9 cellular contexts compared by ENCODE assay signal in genomic region chr16:46748775-46749705, GRCh38. TPM values are rescaled to one million over a fixed set of nuclear protein-coding genes. Genes with fewer than 3 reads are reported as not detected.
DNase-seq lines count a peak whose midpoint lies in the region; ATAC-seq and TF ChIP-seq lines count a peak whose summit lies in the region.
"Had no signal": no experiment of that assay in that cellular context is flagged by ENCODE, and none has a peak within 500 bp of the region (broad histone marks: within the 10 kb centered on the region; RNA-seq: fewer than 3 reads in every experiment).

No MANE protein-coding gene starts in this region.

- H3K27me3 Mint-ChIP-seq in Caco-2 (ENCODE audit: insufficient read depth, unreplicated experiment) (no peaks in the 10 kb centered on the region), HFFc6 (ENCODE audit: insufficient read depth) (peaks cover 8% of the 10 kb centered on the region; the same call in 1 of the 2 replicates)
- H3K27me3 Mint-ChIP-seq in activated T-cell treated with anti-CD3 and anti-CD28 coated beads, Interleukin-2, amount 50 U/mL, for 24 hours, result no peaks in the 10 kb centered on the region

- H3K9me3 ChIP-seq in Caco-2 (no peaks in the 10 kb centered on the region), left ventricle myocardium inferior (replicated peaks) (no peaks in the 10 kb centered on the region), breast epithelium (no peaks in the 10 kb centered on the region)

- H3K27ac ChIP-seq in left ventricle myocardium inferior (replicated peaks) (peak overlapping the region; percentile 96), breast epithelium (no peak overlapping the region)
- H3K27ac ChIP-seq: C4-2B had no signal

- H3K4me1 Mint-ChIP-seq in Caco-2 (ENCODE audit: low read depth, unreplicated experiment), result peaks cover 18% of the 10 kb centered on the region
- peaks cover 2% of the 10 kb centered on the region for H3K4me1 Mint-ChIP-seq in activated T-cell treated with anti-CD3 and anti-CD28 coated beads, Interleukin-2, amount 50 U/mL, for 24 hours (ENCODE audit: low read depth)
- peaks cover 20% of the 10 kb centered on the region for H3K4me1 Mint-ChIP-seq in HFFc6 (ENCODE audit: low read depth)

- TF ChIP-seq CTCF in Caco-2 (IDR thresholded peaks at IDR 0.05; ENCODE audit: insufficient read depth in 1 of 2, low read depth in 1 of 2, low read length in 1 of 2, severe bottlenecking in 1 of 2, unreplicated experiment in 1 of 2), result no peak
- no peak for TF ChIP-seq CTCF in left ventricle myocardium inferior (IDR thresholded peaks at IDR 0.05; ENCODE audit: borderline replicate concordance)
- TF ChIP-seq CTCF in breast epithelium (IDR thresholded peaks at IDR 0.05), result no peak
- TF ChIP-seq CTCF in HFFc6 (IDR thresholded peaks at IDR 0.05), result no peak

- H3K27ac Mint-ChIP-seq in Caco-2 (ENCODE audit: unreplicated experiment), result peak overlapping the region; percentile 98
- H3K27ac Mint-ChIP-seq in activated T-cell treated with anti-CD3 and anti-CD28 coated beads, Interleukin-2, amount 50 U/mL, for 24 hours, result no peak overlapping the region
- H3K27ac Mint-ChIP-seq in HFFc6, result no peak overlapping the region

- ATAC-seq in GM21737 (IDR thresholded peaks at IDR 0.05; ENCODE audit: unreplicated experiment), result peak; percentile 85

- H3K4me3 ChIP-seq in Caco-2 (ENCODE audit: low read depth, low read length) (no peak overlapping the region), left ventricle myocardium inferior (peak overlapping the region; percentile 72), breast epithelium (no peak overlapping the region)

- no peaks in the 10 kb centered on the region for H3K9me3 Mint-ChIP-seq in Caco-2 (ENCODE audit: unreplicated experiment)
- H3K9me3 Mint-ChIP-seq in activated T-cell treated with anti-CD3 and anti-CD28 coated beads, Interleukin-2, amount 50 U/mL, for 24 hours, result no peaks in the 10 kb centered on the region
- H3K9me3 Mint-ChIP-seq in HFFc6, result no peaks in the 10 kb centered on the region

- intact Hi-C loops in Caco-2 (cut with micrococcal nuclease; ENCODE audit: unreplicated experiment) (loop anchor here (1.0 to 5.0 kb wide), 4 partner anchors 36 to 60 kb away; partner anchors contain the start of genes ORC6 and VPS35), left ventricle myocardium inferior (cut with micrococcal nuclease) (no loop called here), breast epithelium (cut with DNase I; ENCODE audit: low total_unique reads) (no loop called here)

- BruUV-seq in Caco-2 (replicated peaks; lab: Mats Ljungman, UMichigan), result no TSS peak

- DNase-seq in Caco-2 (no peak), NCI-H1436 treated with DMSO at 0.1 percent for 48 hours (lab: John Stamatoyannopoulos, UW) (peak; percentile 44), left ventricle myocardium inferior (peak; percentile 82), breast epithelium (ENCODE audit: low spot score in 2 of 2) (no peak), DMS153 treated with DMSO at 0.1 percent for 48 hours (lab: John Stamatoyannopoulos, UW; ENCODE audit: unreplicated experiment) (no peak), HFFc6 (no peak)
- DNase-seq in activated T-cell treated with anti-CD3 and anti-CD28 coated beads, Interleukin-2, amount 50 U/mL, for 24 hours, result no peak

- H3K4me1 ChIP-seq in Caco-2, result peaks cover 29% of the 10 kb centered on the region
- H3K4me1 ChIP-seq in left ventricle myocardium inferior, result peaks cover 53% of the 10 kb centered on the region
- H3K4me1 ChIP-seq in breast epithelium, result no peaks in the 10 kb centered on the region

- H3K4me3 Mint-ChIP-seq in Caco-2 (ENCODE audit: unreplicated experiment) (peak overlapping the region; percentile 53), HFFc6 (no peak overlapping the region)
- H3K4me3 Mint-ChIP-seq in activated T-cell treated with anti-CD3 and anti-CD28 coated beads, Interleukin-2, amount 50 U/mL, for 24 hours, result no peak overlapping the region

- TF ChIP-seq POLR2A in breast epithelium (IDR thresholded peaks at IDR 0.05), result no peak

- H3K36me3 Mint-ChIP-seq in Caco-2 (ENCODE audit: insufficient read depth, unreplicated experiment) (no peaks in the 10 kb centered on the region), HFFc6 (ENCODE audit: low read depth) (no peaks in the 10 kb centered on the region)
- H3K36me3 Mint-ChIP-seq in activated T-cell treated with anti-CD3 and anti-CD28 coated beads, Interleukin-2, amount 50 U/mL, for 24 hours (ENCODE audit: low read depth), result no peaks in the 10 kb centered on the region

- H3K36me3 ChIP-seq in Caco-2 (ENCODE audit: control insufficient read depth, insufficient read depth, low read length), result no peaks in the 10 kb centered on the region
- no peaks in the 10 kb centered on the region for H3K36me3 ChIP-seq in left ventricle myocardium inferior
- no peaks in the 10 kb centered on the region for H3K36me3 ChIP-seq in breast epithelium

- POLR2A ChIA-PET in Caco-2 (lab: Charles Lee), result interaction anchor here (0.5 kb wide), 1 partner anchor 21 kb away, joined by 4 read pairs; no protein-coding TSS in a partner anchor

- H3K27me3 ChIP-seq in Caco-2 (replicated peaks; ENCODE audit: control insufficient read depth, insufficient read depth, low read length), result no peaks in the 10 kb centered on the region
- H3K27me3 ChIP-seq in left ventricle myocardium inferior (ENCODE audit: low read depth), result peaks cover 3% of the 10 kb centered on the region
- H3K27me3 ChIP-seq in breast epithelium, result no peaks in the 10 kb centered on the region

- CTCF ChIA-PET in Caco-2 (lab: Charles Lee), result interaction anchor here (0.6 kb wide), 1 partner anchor 156 kb away, joined by 4 read pairs; no protein-coding TSS in a partner anchor

RNA-seq across cellular contexts. Expression of gene MYLK3, which starts 0.9 kb away (rescaled TPM):
- total RNA-seq in Caco-2 (2022) (1.2 and 1.8 TPM in 2 replicates), left ventricle myocardium inferior (256 TPM), breast epithelium (under 1 TPM in 2 of 3 donors, not detected in 1; 0.48 to 0.59 TPM)
- total RNA-seq in HFFc6 (2021; fragmentation: NEBNext Ultra II Directional; extraction: Animal tissue kit (Norgen Biotek cat#: 25700)), result under 1 TPM in 5 of 6 experiments, not detected in 1; 0.02 to 0.35 (median 0.19) TPM

RNA-seq across cellular contexts. Expression of gene ORC6, which starts 59.6 kb away (rescaled TPM):
- total RNA-seq in Caco-2 (2022), result 55.2 and 56.3 TPM in 2 replicates
- 1.4 TPM for total RNA-seq in left ventricle myocardium inferior
- total RNA-seq in breast epithelium, result 1 to 10 TPM in 1 of 3 donors, under 1 TPM in 2; 0.66 to 1.3 (median 0.80) TPM
- 10 to 100 TPM; 10.1 to 22.7 (median 14.8) TPM for total RNA-seq in HFFc6 (2021; fragmentation: NEBNext Ultra II Directional; extraction: Animal tissue kit (Norgen Biotek cat#: 25700))

Comparison
In these comparisons a context has a peak if more than half of its experiments do, and no peak if none do; other contexts are left out.
1. DNase-seq: peak in NCI-H1436 treated with DMSO at 0.1 percent for 48 hours (single experiment) and left ventricle myocardium inferior (single experiment); none in Caco-2 (0 of 2), breast epithelium (0 of 2), DMS153 treated with DMSO at 0.1 percent for 48 hours (single experiment), activated T-cell treated with anti-CD3 and anti-CD28 coated beads, Interleukin-2, amount 50 U/mL, for 24 hours (single experiment) and HFFc6 (single experiment).
2. RNA of gene MYLK3, which starts 0.9 kb away (total RNA-seq): 256 TPM in left ventricle myocardium inferior (single experiment); 1.2 to 1.8 TPM in Caco-2, 0.48 to 0.59 TPM in breast epithelium and 0.02 to 0.35 TPM in HFFc6; every median in the first group is over 10 times any median in the second.